In the genomic region with DNA sequence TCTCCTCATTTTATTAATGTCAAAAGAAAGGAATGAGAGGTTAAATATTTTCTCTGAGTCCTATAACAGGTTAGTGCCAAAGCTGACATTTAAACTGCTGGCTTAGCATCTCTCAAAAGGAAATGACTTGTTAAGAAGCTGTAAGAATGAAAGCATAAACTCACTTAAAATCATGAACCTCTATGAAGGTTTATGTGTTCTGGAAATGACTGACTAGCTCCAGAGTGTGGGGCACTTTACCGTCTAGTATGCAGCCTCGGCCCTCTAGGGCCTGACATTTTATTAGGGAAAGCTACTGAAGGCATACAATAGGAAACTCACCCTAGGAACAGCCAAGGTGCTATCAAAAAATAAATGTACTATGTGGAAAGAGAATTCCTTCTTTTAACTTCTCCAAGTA, we compare ENCODE assay signal across 27 cellular contexts. TPM values are rescaled to one million over a fixed set of nuclear protein-coding genes. Genes with fewer than 3 reads are reported as not detected.
"Had no signal": no experiment of that assay in that cellular context is flagged by ENCODE, and none has a peak within 500 bp of the region (broad histone marks: within the 10 kb centered on the region; RNA-seq: fewer than 3 reads in every experiment).

No MANE protein-coding gene starts in this region.

- DNase-seq: activated B cell treated with CpG ODN at 0.5 μM for 24 hours; activated CD4-positive, alpha-beta T cell treated with anti-CD3 and anti-CD28 coated beads, Interleukin-2, amount 10 ng/mL, durations not matched to agents 24 days and 14 days; activated effector memory CD4-positive, alpha-beta T cell treated with anti-CD3 and anti-CD28 coated beads, Interleukin-2, amount 50 U/mL, for 16 hours; activated T-cell treated with anti-CD3 and anti-CD28 coated beads for 4 hours; amniotic stem cell; effector memory CD8-positive, alpha-beta T cell; foreskin melanocyte; glutamatergic neuron; hippocampal formation; left cardiac atrium; lower lobe of right lung; naive thymus-derived CD8-positive, alpha-beta T cell; SK-N-SH; spleen; stimulated activated CD8-positive, alpha-beta memory T cell treated with anti-CD3 and anti-CD28 coated beads, Interleukin-4, amount 100 ng/mL, for 48 hours; stimulated activated naive CD4-positive, alpha-beta T cell treated with Interleukin-2 at 50 U/mL for 16 hours; T-cell; uterus had no signal

- H3K4me1 Mint-ChIP-seq: activated B cell treated with CpG ODN at 0.5 μM for 24 hours; activated naive CD4-positive, alpha-beta T cell treated with anti-CD3 and anti-CD28 coated beads, Interleukin-2, amount 50 U/mL, for 24 hours had no signal

- H3K4me1 ChIP-seq: lower lobe of right lung, spleen, tibial nerve, uterus had no signal

- H3K27ac Mint-ChIP-seq: activated B cell treated with CpG ODN at 0.5 μM for 24 hours; activated CD4-positive, alpha-beta T cell treated with anti-CD3 and anti-CD28 coated beads, Interleukin-2, amount 10 ng/mL, durations not matched to agents 24 days and 14 days; activated naive CD4-positive, alpha-beta T cell treated with anti-CD3 and anti-CD28 coated beads, Interleukin-2, amount 50 U/mL, for 24 hours; effector memory CD8-positive, alpha-beta T cell; naive thymus-derived CD8-positive, alpha-beta T cell; T-cell had no signal

- H3K9me3 Mint-ChIP-seq: activated B cell treated with CpG ODN at 0.5 μM for 24 hours; activated naive CD4-positive, alpha-beta T cell treated with anti-CD3 and anti-CD28 coated beads, Interleukin-2, amount 50 U/mL, for 24 hours; effector memory CD8-positive, alpha-beta T cell; naive thymus-derived CD8-positive, alpha-beta T cell; T-cell had no signal

- H3K4me2 ChIP-seq: SK-N-SH had no signal

- H3K9me3 ChIP-seq: lower lobe of right lung, SK-N-SH, spleen, tibial nerve, uterus had no signal

- H3K27ac ChIP-seq: lower lobe of right lung, spleen, tibial nerve, uterus had no signal

- H3K27me3 Mint-ChIP-seq: activated CD4-positive, alpha-beta T cell treated with anti-CD3 and anti-CD28 coated beads, Interleukin-2, amount 10 ng/mL, durations not matched to agents 24 days and 14 days; activated naive CD4-positive, alpha-beta T cell treated with anti-CD3 and anti-CD28 coated beads, Interleukin-2, amount 50 U/mL, for 24 hours; effector memory CD8-positive, alpha-beta T cell; naive thymus-derived CD8-positive, alpha-beta T cell had no signal

- H3K4me3 Mint-ChIP-seq: activated B cell treated with CpG ODN at 0.5 μM for 24 hours; activated CD4-positive, alpha-beta T cell treated with anti-CD3 and anti-CD28 coated beads, Interleukin-2, amount 10 ng/mL, durations not matched to agents 24 days and 14 days; activated naive CD4-positive, alpha-beta T cell treated with anti-CD3 and anti-CD28 coated beads, Interleukin-2, amount 50 U/mL, for 24 hours; effector memory CD8-positive, alpha-beta T cell; naive thymus-derived CD8-positive, alpha-beta T cell; T-cell had no signal

- H3K4me3 ChIP-seq: lower lobe of right lung, spleen, tibial nerve, uterus had no signal

- ATAC-seq: effector memory CD8-positive, alpha-beta T cell; left cardiac atrium; lower lobe of right lung; naive thymus-derived CD8-positive, alpha-beta T cell; sciatic nerve; T-cell had no signal

RNA-seq across cellular contexts. Expression of a gene that starts 35.1 kb away (rescaled TPM):
- total RNA-seq: dermis microvascular lymphatic vessel endothelial cell had no signal
- polyA plus RNA-seq: SK-N-SH had no signal

RNA-seq across cellular contexts. Expression of a gene that starts 43.5 kb away (rescaled TPM):
- total RNA-seq: activated B cell treated with CpG ODN at 0.5 μM for 24 hours; activated CD4-positive, alpha-beta T cell treated with anti-CD3 and anti-CD28 coated beads, Interleukin-2, amount 10 ng/mL, durations not matched to agents 24 days and 14 days; activated CD8-positive, alpha-beta memory T cell treated with anti-CD3 and anti-CD28 coated beads for 36 hours; cardiac septum; dermis microvascular lymphatic vessel endothelial cell; fibroblast of lung; lower lobe of right lung; osteocyte; pulmonary artery endothelial cell; spleen; uterus had no signal
- polyA plus RNA-seq: fibroblast of lung; naive thymus-derived CD8-positive, alpha-beta T cell; SK-N-SH had no signal
